Comparison of ENCODE assay signal across 8 cellular contexts in genomic region chr6:154154389-154154967, GRCh38.
DNase-seq lines count a peak whose midpoint lies in the region; ATAC-seq, FAIRE-seq and TF ChIP-seq lines count a peak whose summit lies in the region.

No MANE protein-coding gene starts in this region.

- no peak overlapping the region for H3K27ac ChIP-seq in neutrophil
- no peak overlapping the region for H3K27ac ChIP-seq in upper lobe of right lung

- H3K36me3 ChIP-seq in BE2C (no peaks in the 10 kb centered on the region), HAP-1 (replicated peaks) (no peaks in the 10 kb centered on the region), neutrophil (peaks cover 23% of the 10 kb centered on the region), upper lobe of right lung (no peaks in the 10 kb centered on the region)

- peaks cover 6% of the 10 kb centered on the region for H3K36me3 Mint-ChIP-seq in activated CD8-positive, alpha-beta T cell treated with anti-CD3 and anti-CD28 coated beads, Interleukin-2, amount 10 ng/mL, durations not matched to agents 7 days and 5 days (ENCODE audit: low read depth)

- DNase-seq in BE2C (peak; percentile 59), HAP-1 (ENCODE audit: low spot score in 2 of 2) (peak; percentile 69 to 76), NCI-H748 treated with DMSO at 0.1 percent for 48 hours (lab: John Stamatoyannopoulos, UW) (peak; percentile 60), upper lobe of right lung (no peak)
- peak; percentile 81 for DNase-seq in activated CD8-positive, alpha-beta T cell treated with anti-CD3 and anti-CD28 coated beads, Interleukin-2, amount 10 ng/mL, durations not matched to agents 7 days and 5 days

- POLR2A ChIA-PET in activated CD8-positive, alpha-beta T cell treated with anti-CD3 and anti-CD28 coated beads, Interleukin-2, amount 10 ng/mL, durations not matched to agents 7 days and 5 days (lab: Charles Lee), result interaction anchor here (1.4 kb wide), 1 partner anchor 123 kb away, joined by 3 read pairs; no protein-coding TSS in a partner anchor

- intact Hi-C loops in upper lobe of right lung (cut with DNase I), result no loop called here

- in situ Hi-C loops in HAP-1 (cut with MboI; ENCODE audit: low sequenced_read_pairs), result loop anchor here (10.0 kb wide), 1 partner anchor 210 kb away; no protein-coding TSS in a partner anchor

- H3K27ac Mint-ChIP-seq in activated CD8-positive, alpha-beta T cell treated with anti-CD3 and anti-CD28 coated beads, Interleukin-2, amount 10 ng/mL, durations not matched to agents 7 days and 5 days, result no peak overlapping the region

- ATAC-seq in activated CD8-positive, alpha-beta T cell treated with anti-CD3 and anti-CD28 coated beads, Interleukin-2, amount 10 ng/mL, durations not matched to agents 7 days and 5 days, result no peak
- ATAC-seq in upper lobe of right lung (peak; percentile 67), GM21360 (IDR thresholded peaks at IDR 0.05; ENCODE audit: unreplicated experiment) (no peak)

- H3K4me1 Mint-ChIP-seq in activated CD8-positive, alpha-beta T cell treated with anti-CD3 and anti-CD28 coated beads, Interleukin-2, amount 10 ng/mL, durations not matched to agents 7 days and 5 days (ENCODE audit: low read depth), result peaks cover 33% of the 10 kb centered on the region

- CTCF ChIA-PET in activated CD8-positive, alpha-beta T cell treated with anti-CD3 and anti-CD28 coated beads, Interleukin-2, amount 10 ng/mL, durations not matched to agents 7 days and 5 days (lab: Charles Lee), result interaction anchor here (0.6 to 4.9 kb wide), 18 partner anchors 10 to 521 kb away, joined by 3 to 74 read pairs (median 4); no protein-coding TSS in a partner anchor

- H3K4me3 ChIP-seq in BE2C (ENCODE audit: low read depth, low read length) (no peak overlapping the region), HAP-1 (no peak overlapping the region), neutrophil (ENCODE audit: low read depth in 1 of 2, low read length in 1 of 2) (no peak overlapping the region), upper lobe of right lung (no peak overlapping the region)

- peak; percentile 94 for FAIRE-seq in endometrium (lab: Jason Lieb, UNC)

- H3K9me3 Mint-ChIP-seq in activated CD8-positive, alpha-beta T cell treated with anti-CD3 and anti-CD28 coated beads, Interleukin-2, amount 10 ng/mL, durations not matched to agents 7 days and 5 days (ENCODE audit: insufficient read depth), result no peaks in the 10 kb centered on the region

- H3K27me3 Mint-ChIP-seq in activated CD8-positive, alpha-beta T cell treated with anti-CD3 and anti-CD28 coated beads, Interleukin-2, amount 10 ng/mL, durations not matched to agents 7 days and 5 days (ENCODE audit: low read depth), result no peaks in the 10 kb centered on the region

- peak; percentile 74 for TF ChIP-seq CTCF in BE2C (IDR thresholded peaks at IDR 0.05; ENCODE audit: low read depth, low read length)
- peak; percentile 65 for TF ChIP-seq CTCF in neutrophil (IDR thresholded peaks at IDR 0.05)
- TF ChIP-seq CTCF in upper lobe of right lung (IDR thresholded peaks at IDR 0.05), result peak; percentile 84

- H3K4me3 Mint-ChIP-seq in activated CD8-positive, alpha-beta T cell treated with anti-CD3 and anti-CD28 coated beads, Interleukin-2, amount 10 ng/mL, durations not matched to agents 7 days and 5 days, result no peak overlapping the region

- no peaks in the 10 kb centered on the region for H3K4me1 ChIP-seq in BE2C
- peaks cover 5% of the 10 kb centered on the region for H3K4me1 ChIP-seq in HAP-1
- H3K4me1 ChIP-seq in neutrophil (ENCODE audit: control insufficient read depth in 1 of 2, insufficient read depth in 1 of 2, low read depth in 1 of 2, low read length in 1 of 2), result peaks cover 0 to 3% of the 10 kb centered on the region in 2 experiments
- H3K4me1 ChIP-seq in upper lobe of right lung, result peaks cover 23% of the 10 kb centered on the region

- peaks cover 6% of the 10 kb centered on the region; the same call in 1 of the 2 replicates for H3K9me3 ChIP-seq in BE2C
- no peaks in the 10 kb centered on the region for H3K9me3 ChIP-seq in HAP-1
- no peaks in the 10 kb centered on the region for H3K9me3 ChIP-seq in neutrophil
- H3K9me3 ChIP-seq in upper lobe of right lung, result no peaks in the 10 kb centered on the region

- H3K27me3 ChIP-seq in BE2C (no peaks in the 10 kb centered on the region), HAP-1 (ENCODE audit: low read depth) (no peaks in the 10 kb centered on the region), neutrophil (no peaks in the 10 kb centered on the region), upper lobe of right lung (no peaks in the 10 kb centered on the region)
